In genomic region chr6:130697661-130698535, GRCh38 we compare ENCODE assay signal across 8 cellular contexts.
DNase-seq lines count a peak whose midpoint lies in the region; ATAC-seq, FAIRE-seq and TF ChIP-seq lines count a peak whose summit lies in the region.

No MANE protein-coding gene starts in this region.

- DNase-seq in AG08395 (ENCODE audit: low spot score) (peak; percentile 79), GM18507 (ENCODE audit: extremely low spot score, insufficient read length, low read depth) (peak; percentile 23), NCI-H82 treated with DMSO at 0.1 percent for 48 hours (lab: John Stamatoyannopoulos, UW; ENCODE audit: unreplicated experiment) (peak; percentile 8), activated T-cell treated with anti-CD3 and anti-CD28 coated beads for 4 hours (peak; percentile 52), fibroblast of pulmonary artery (ENCODE audit: low read depth) (peak; percentile 70), psoas muscle (no peak)

- H3K4me3 ChIP-seq in fibroblast of pulmonary artery (replicated peaks; ENCODE audit: low read depth, low read length) (no peak overlapping the region), psoas muscle (no peak overlapping the region)

- H3K36me3 ChIP-seq in psoas muscle (ENCODE audit: insufficient read depth in 1 of 2, low read depth in 1 of 2) = no peaks in the 10 kb centered on the region

- no peaks in the 10 kb centered on the region for H3K27me3 ChIP-seq in psoas muscle (ENCODE audit: insufficient read depth in 3 of 3, low read length in 2 of 3)

- peak; percentile 97 for ATAC-seq in HG02973 (IDR thresholded peaks at IDR 0.05; ENCODE audit: unreplicated experiment)
- peak; percentile 40 to 76 (median 62) for ATAC-seq in psoas muscle
- no peak for ATAC-seq in GM21515 (IDR thresholded peaks at IDR 0.05; ENCODE audit: unreplicated experiment)

- TF ChIP-seq CTCF in fibroblast of pulmonary artery (IDR thresholded peaks at IDR 0.05; ENCODE audit: low read length, missing control alignments) (peak; percentile 89), psoas muscle (IDR thresholded peaks at IDR 0.05) (peak; percentile 66)

- no peaks in the 10 kb centered on the region for H3K4me1 ChIP-seq in psoas muscle

- FAIRE-seq in GM18507 (lab: Jason Lieb, UNC) = peak; percentile 75

- no peak overlapping the region for H3K27ac ChIP-seq in psoas muscle

- H3K9me3 ChIP-seq in psoas muscle = no peaks in the 10 kb centered on the region

- intact Hi-C loops in psoas muscle (cut with DNase I) = loop anchor here (2.0 to 5.0 kb wide), 2 partner anchors 375 to 376 kb away; no protein-coding TSS in a partner anchor

- 18 to 32% (median 31%) methylated on average over 5 of the region's 5 CpGs for WGBS in psoas muscle, 3 donors

Comparison
In these comparisons a context has a peak if more than half of its experiments do, and no peak if none do; other contexts are left out.
1. DNase-seq: peak in AG08395 (single experiment), GM18507 (single experiment), NCI-H82 treated with DMSO at 0.1 percent for 48 hours (single experiment), activated T-cell treated with anti-CD3 and anti-CD28 coated beads for 4 hours (single experiment) and fibroblast of pulmonary artery (single experiment); none in psoas muscle (0 of 2).